In the genomic region with DNA sequence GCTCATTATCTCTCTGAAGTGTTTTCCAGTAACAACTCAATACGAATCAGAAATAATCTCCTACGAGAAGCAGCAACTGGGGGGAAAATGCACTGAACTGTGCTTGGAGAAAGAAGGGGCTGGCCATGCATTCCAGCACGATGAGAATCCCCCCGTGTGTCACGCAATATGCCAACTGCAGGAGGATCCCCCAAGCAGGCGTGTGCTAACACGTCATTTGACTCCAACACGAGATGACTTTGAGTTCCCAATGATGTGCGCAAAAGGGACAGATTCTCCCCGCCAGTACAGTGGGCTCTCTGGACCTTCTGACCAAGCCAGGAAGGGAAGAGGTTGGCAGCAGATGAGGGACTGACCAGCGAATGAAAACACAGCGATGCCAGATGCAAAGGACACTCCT, we compare ENCODE assay signal across 13 cellular contexts.
DNase-seq lines count a peak whose midpoint lies in the region; FAIRE-seq and TF ChIP-seq lines count a peak whose summit lies in the region.
"Had no signal": no experiment of that assay in that cellular context is flagged by ENCODE, and none has a peak within 500 bp of the region (broad histone marks: within the 10 kb centered on the region; RNA-seq: fewer than 3 reads in every experiment).

No MANE protein-coding gene starts in this region.

- no peaks in the 10 kb centered on the region for H3K79me2 ChIP-seq in keratinocyte (ENCODE audit: control insufficient read depth, insufficient read depth, low read length)

- TF ChIP-seq CTCF in keratinocyte (optimal IDR thresholded peaks at IDR 0.05 in 1 of 3, IDR thresholded peaks at IDR 0.05 in 1 of 3, conservative IDR thresholded peaks at IDR 0.05 in 1 of 3; ENCODE audit: extremely low read depth in 1 of 3, insufficient read depth in 2 of 3, low read length in 3 of 3): no peak

- no peaks in the 10 kb centered on the region for H3K36me3 ChIP-seq in keratinocyte (ENCODE audit: control insufficient read depth in 2 of 2, extremely low read depth in 1 of 2, insufficient read depth in 2 of 2, low read length in 2 of 2)
- H3K36me3 ChIP-seq: BE2C, right atrium auricular region had no signal

- TF ChIP-seq POLR2A in H54 (IDR thresholded peaks at IDR 0.05; ENCODE audit: low read depth, low read length): no peak

- no peak overlapping the region for H3K4me3 ChIP-seq in keratinocyte (ENCODE audit: control insufficient read depth in 2 of 3, extremely low read depth in 1 of 3, insufficient read depth in 2 of 3, low read depth in 1 of 3, low read length in 3 of 3)
- H3K4me3 ChIP-seq: right atrium auricular region had no signal

- H3K4me2 ChIP-seq in keratinocyte (ENCODE audit: control insufficient read depth, extremely low read depth, insufficient read depth, low read depth, low read length): peak overlapping the region; percentile 60

- intact Hi-C loops in posterior cingulate gyrus (cut with DNase I): no loop called here

- no peaks in the 10 kb centered on the region for H3K9me3 ChIP-seq in keratinocyte (ENCODE audit: control insufficient read depth, low read depth, low read length)
- H3K9me3 ChIP-seq: BE2C, right atrium auricular region had no signal

- H3K27me3 ChIP-seq in keratinocyte (ENCODE audit: control insufficient read depth, extremely low read depth, insufficient read depth, low read length): no peaks in the 10 kb centered on the region
- H3K27me3 ChIP-seq: BE2C, right atrium auricular region had no signal

- H4K20me1 ChIP-seq in keratinocyte (ENCODE audit: control insufficient read depth, extremely low read depth, insufficient read depth, low read length): no peaks in the 10 kb centered on the region

- H3K27ac ChIP-seq in angular gyrus (ENCODE audit: low read depth, low read length) (peak overlapping the region; percentile 23), keratinocyte (ENCODE audit: control insufficient read depth, insufficient read depth, low read length) (peak overlapping the region; percentile 74)

- no peaks in the 10 kb centered on the region for H3K9me1 ChIP-seq in keratinocyte (ENCODE audit: control insufficient read depth, extremely low read depth, insufficient read depth, low read length)

- dilution Hi-C loops in keratinocyte (cut with MboI; ENCODE audit: extremely low pct_ligation_motif_present, low sequenced_read_pairs): no loop called here

- peak overlapping the region; percentile 53 for H2AFZ ChIP-seq in keratinocyte (ENCODE audit: control insufficient read depth, low read length)

- FAIRE-seq in H54 (lab: Jason Lieb, UNC): no peak
- FAIRE-seq in keratinocyte (lab: Jason Lieb, UNC): no peak
- FAIRE-seq: frontal cortex had no signal

- H3K4me1 ChIP-seq in keratinocyte (ENCODE audit: control insufficient read depth, extremely low read depth, insufficient read depth, low read length): peaks cover 23% of the 10 kb centered on the region

- peak overlapping the region; percentile 39 for H3K9ac ChIP-seq in keratinocyte (ENCODE audit: control insufficient read depth, extremely low read depth, insufficient read depth, low read length)

- DNase-seq in 8988T: peak; percentile 60
- peak; percentile 52 for DNase-seq in H54 (ENCODE audit: insufficient read length, low spot score)
- DNase-seq in keratinocyte (ENCODE audit: low read depth, low spot score): peak; percentile 73
- no peak for DNase-seq in NCI-H446 treated with DMSO at 0.1 percent for 48 hours (lab: John Stamatoyannopoulos, UW)
- DNase-seq in NCI-H187 treated with DMSO at 0.1 percent for 48 hours (lab: John Stamatoyannopoulos, UW): no peak
- DNase-seq in posterior cingulate gyrus: no peak
- no peak for DNase-seq in foreskin melanocyte
- DNase-seq: activated CD4-positive, alpha-beta T cell treated with anti-CD3 and anti-CD28 coated beads, Interleukin-2, amount 50 U/mL, for 48 hours; stimulated activated CD8-positive, alpha-beta memory T cell treated with anti-CD3 and anti-CD28 coated beads, Interleukin-4, amount 100 ng/mL, for 48 hours had no signal

Comparison
In these comparisons a context has a peak if more than half of its experiments do, and no peak if none do; other contexts are left out.
1. DNase-seq: peak in 8988T (single experiment), H54 (single experiment) and keratinocyte (single experiment); none in NCI-H446 treated with DMSO at 0.1 percent for 48 hours (single experiment), NCI-H187 treated with DMSO at 0.1 percent for 48 hours (single experiment), posterior cingulate gyrus (0 of 10) and foreskin melanocyte (single experiment).